ENCODE assay signal across 8 cellular contexts in the genomic region with DNA sequence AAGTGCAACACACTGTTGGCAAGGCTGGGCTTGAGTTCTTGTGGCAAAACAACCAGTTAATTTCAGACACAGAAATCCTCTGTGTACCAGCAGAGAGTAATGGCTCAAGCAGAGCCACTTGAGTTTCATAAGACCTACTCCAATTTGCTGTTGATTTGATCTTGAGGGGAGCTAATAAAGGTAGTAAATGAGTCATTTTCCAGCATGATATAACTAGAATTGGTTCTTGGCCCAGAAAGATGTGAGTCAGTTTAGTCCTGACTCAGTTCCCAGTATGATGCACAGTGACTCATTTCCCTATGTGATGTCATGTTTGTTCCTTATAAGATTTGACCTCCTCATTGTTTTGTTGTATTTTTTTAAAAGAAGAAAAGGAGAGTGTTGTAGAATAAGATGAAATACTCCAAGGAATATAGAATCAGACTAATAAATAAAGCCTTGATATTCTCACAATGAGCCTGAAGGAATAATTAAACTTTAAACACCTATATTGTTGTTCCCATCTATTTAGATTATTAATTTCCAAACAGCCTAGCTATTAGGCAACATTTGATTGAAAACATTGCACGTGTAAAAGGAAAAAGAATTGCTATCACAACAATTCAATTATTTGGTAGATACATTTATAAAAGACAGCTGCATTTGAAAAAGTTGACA.
A peak's percentile ranks its signal among the peaks of the same experiment; 100 is the strongest.
DNase-seq lines count a peak whose midpoint lies in the region; ATAC-seq and TF ChIP-seq lines count a peak whose summit lies in the region.

No MANE protein-coding gene starts in this region.

- ATAC-seq in GM19452 (IDR thresholded peaks at IDR 0.05; ENCODE audit: unreplicated experiment) (peak; percentile 80), HG03521 (IDR thresholded peaks at IDR 0.05; ENCODE audit: unreplicated experiment) (peak; percentile 76), gastrocnemius medialis (peak; percentile 88 to 90)

- no peaks in the 10 kb centered on the region for H3K27me3 Mint-ChIP-seq in T-helper 1 cell treated with Interleukin-12 subunit alpha and Interleukin-12 subunit beta and Interleukin-4 antibody, amounts not matched to agents 30 μg/mL and 1 μg/mL, for 36 hours (ENCODE audit: low read depth)

- TF ChIP-seq CTCF in fibroblast of lung (conservative IDR thresholded peaks at IDR 0.05 in 1 of 2, IDR thresholded peaks at IDR 0.05 in 1 of 2; ENCODE audit: low read depth in 1 of 2, low read length in 2 of 2) (no peak), gastrocnemius medialis (IDR thresholded peaks at IDR 0.05 in 4 of 5, conservative IDR thresholded peaks at IDR 0.05 in 1 of 5) (no peak)

- H3K27me3 ChIP-seq in fibroblast of lung (ENCODE audit: control insufficient read depth, insufficient read depth, low read length) = no peaks in the 10 kb centered on the region
- H3K27me3 ChIP-seq in gastrocnemius medialis = no peaks in the 10 kb centered on the region

- H3K36me3 ChIP-seq in fibroblast of lung (ENCODE audit: control insufficient read depth, insufficient read depth, low read length) (no peaks in the 10 kb centered on the region), gastrocnemius medialis (no peaks in the 10 kb centered on the region)

- peaks cover 3% of the 10 kb centered on the region for H3K36me3 Mint-ChIP-seq in T-helper 1 cell treated with Interleukin-12 subunit alpha and Interleukin-12 subunit beta and Interleukin-4 antibody, amounts not matched to agents 30 μg/mL and 1 μg/mL, for 36 hours (ENCODE audit: low read depth)

- peaks cover 15% of the 10 kb centered on the region for H3K4me1 Mint-ChIP-seq in T-helper 1 cell treated with Interleukin-12 subunit alpha and Interleukin-12 subunit beta and Interleukin-4 antibody, amounts not matched to agents 30 μg/mL and 1 μg/mL, for 36 hours (ENCODE audit: low read depth)

- H2AFZ ChIP-seq in fibroblast of lung (ENCODE audit: low read length) = no peak overlapping the region

- peak in 1 of 2 donors; percentile 48 for TF ChIP-seq POLR2A in gastrocnemius medialis (IDR thresholded peaks at IDR 0.05)

- H3K4me3 Mint-ChIP-seq in T-helper 1 cell treated with Interleukin-12 subunit alpha and Interleukin-12 subunit beta and Interleukin-4 antibody, amounts not matched to agents 30 μg/mL and 1 μg/mL, for 36 hours = no peak overlapping the region

- H3K9ac ChIP-seq in fibroblast of lung (ENCODE audit: insufficient read depth, low read length) = no peak overlapping the region

- no peaks in the 10 kb centered on the region for H3K79me2 ChIP-seq in fibroblast of lung (ENCODE audit: control insufficient read depth, insufficient read depth, low read length)

- H3K9me3 Mint-ChIP-seq in T-helper 1 cell treated with Interleukin-12 subunit alpha and Interleukin-12 subunit beta and Interleukin-4 antibody, amounts not matched to agents 30 μg/mL and 1 μg/mL, for 36 hours = peaks cover 6% of the 10 kb centered on the region

- DNase-seq in Caki2 (ENCODE audit: low read depth) (peak; percentile 94), fibroblast of lung (ENCODE audit: low read depth in 2 of 2) (peak; percentile 99 to 100), gastrocnemius medialis (peak in 1 of 2 donors; percentile 42), NCI-H510A treated with DMSO at 0.1 percent for 48 hours (lab: John Stamatoyannopoulos, UW) (no peak), SK-N-DZ (ENCODE audit: low spot score) (no peak)

- H3K4me2 ChIP-seq in fibroblast of lung (ENCODE audit: extremely low read depth, insufficient read depth, low read length) = no peak overlapping the region

- in situ Hi-C loops in Caki2 (cut with HindIII; ENCODE audit: low pct_unique_long_range_greater_than_20kb, low sequenced_read_pairs) (loop anchor here (25.0 kb wide), 1 partner anchor 545 kb away; no protein-coding TSS in a partner anchor), gastrocnemius medialis (cut with MboI; ENCODE audit: low sequenced_read_pairs in 4 of 4) (loop anchor here in 2 of 4 donors (25.0 kb wide), 3 partner anchors 195 to 1645 kb away; partner anchors contain the start of gene REEP3 (in 1 of the 2))

- peak overlapping the region; percentile 9 for H3K27ac Mint-ChIP-seq in T-helper 1 cell treated with Interleukin-12 subunit alpha and Interleukin-12 subunit beta and Interleukin-4 antibody, amounts not matched to agents 30 μg/mL and 1 μg/mL, for 36 hours

- no peaks in the 10 kb centered on the region for H4K20me1 ChIP-seq in fibroblast of lung (ENCODE audit: control insufficient read depth, extremely low read depth, insufficient read depth, low read length)

- no peak overlapping the region for H3K4me3 ChIP-seq in fibroblast of lung (replicated peaks in 1 of 4; ENCODE audit: control extremely low read depth in 1 of 4, insufficient read depth in 1 of 4, low read depth in 3 of 4, low read length in 4 of 4)
- no peak overlapping the region for H3K4me3 ChIP-seq in gastrocnemius medialis

- H3K27ac ChIP-seq in fibroblast of lung (ENCODE audit: insufficient read depth, low read length) = peak overlapping the region; percentile 7
- peak overlapping the region; percentile 70 to 77 (median 76) for H3K27ac ChIP-seq in gastrocnemius medialis

- intact Hi-C loops in gastrocnemius medialis (cut with DNase I; ENCODE audit: low total_unique reads) = no loop called here

- H3K4me1 ChIP-seq in fibroblast of lung (ENCODE audit: control insufficient read depth, extremely low read depth, insufficient read depth, low read length) (peaks cover 15% of the 10 kb centered on the region), gastrocnemius medialis (peaks cover 37 to 50% of the 10 kb centered on the region in 2 donors)

- H3K9me3 ChIP-seq in fibroblast of lung (ENCODE audit: control insufficient read depth, insufficient read depth, low read depth, low read length) (no peaks in the 10 kb centered on the region), gastrocnemius medialis (no peaks in the 10 kb centered on the region)

Comparison
In these comparisons a context has a peak if more than half of its experiments do, and no peak if none do; other contexts are left out.
1. DNase-seq: peak in Caki2 (single experiment) and fibroblast of lung (2 of 2); none in NCI-H510A treated with DMSO at 0.1 percent for 48 hours (single experiment) and SK-N-DZ (single experiment).
2. Peak in every context shown above with its lines, with median percentiles within 50 percentile points of each other: ATAC-seq.